Comparison of ENCODE assay signal across 15 cellular contexts in the genomic region with DNA sequence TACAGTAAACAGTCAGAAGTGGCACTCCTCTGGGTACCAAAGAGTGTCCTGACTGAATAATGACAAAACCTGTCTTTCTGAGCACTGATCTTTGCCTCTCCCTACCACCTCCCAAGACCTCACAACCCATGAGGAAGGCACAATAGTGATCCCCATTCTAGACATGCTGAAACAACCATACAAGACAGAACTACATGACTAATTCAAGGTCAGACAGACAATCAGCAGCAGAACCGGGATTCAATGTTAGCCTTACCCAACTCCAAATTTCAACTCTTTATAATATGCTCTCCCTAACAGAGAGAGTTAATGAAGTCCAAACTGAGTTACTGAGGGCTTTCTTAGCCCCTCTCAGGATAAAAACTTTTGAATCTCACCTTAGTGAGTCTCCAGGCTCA.
A peak's percentile ranks its signal among the peaks of the same experiment; 100 is the strongest.
DNase-seq lines count a peak whose midpoint lies in the region; ATAC-seq and TF ChIP-seq lines count a peak whose summit lies in the region.
"Had no signal": no experiment of that assay in that cellular context is flagged by ENCODE, and none has a peak within 500 bp of the region (broad histone marks: within the 10 kb centered on the region; RNA-seq: fewer than 3 reads in every experiment).

No MANE protein-coding gene starts in this region.

- peak overlapping the region; percentile 4 for H3K27ac Mint-ChIP-seq in stimulated activated naive CD8-positive, alpha-beta T cell treated with anti-CD3 and anti-CD28 coated beads, Interleukin-15, Interleukin-2, amounts not matched to agents 100 ng/mL and 50 ng/mL, for 24 hours
- H3K27ac Mint-ChIP-seq in activated naive CD8-positive, alpha-beta T cell: peak overlapping the region; percentile 2
- H3K27ac Mint-ChIP-seq in immature natural killer cell: peak overlapping the region; percentile 1 to 89 (median 58)

- POLR2A ChIA-PET in RWPE1 (lab: Yijun Ruan, JAX; ENCODE audit: low non-redundant PET): no interaction called here

- CTCF ChIA-PET in RWPE1 (lab: Yijun Ruan, JAX): no interaction called here

- TF ChIP-seq CTCF in RWPE1 (conservative IDR thresholded peaks at IDR 0.05; ENCODE audit: low read depth): no peak

- H3K27me3 Mint-ChIP-seq in stimulated activated naive CD8-positive, alpha-beta T cell treated with anti-CD3 and anti-CD28 coated beads, Interleukin-15, Interleukin-2, amounts not matched to agents 100 ng/mL and 50 ng/mL, for 24 hours: no peaks in the 10 kb centered on the region
- H3K27me3 Mint-ChIP-seq in activated naive CD8-positive, alpha-beta T cell: no peaks in the 10 kb centered on the region
- H3K27me3 Mint-ChIP-seq in immature natural killer cell (ENCODE audit: low read depth in 3 of 3): peaks cover 0 to 2% (median 0%) of the 10 kb centered on the region in 3 donors

- H3K4me1 Mint-ChIP-seq in stimulated activated naive CD8-positive, alpha-beta T cell treated with anti-CD3 and anti-CD28 coated beads, Interleukin-15, Interleukin-2, amounts not matched to agents 100 ng/mL and 50 ng/mL, for 24 hours (ENCODE audit: low read depth): peaks cover 49% of the 10 kb centered on the region
- peaks cover 16% of the 10 kb centered on the region for H3K4me1 Mint-ChIP-seq in activated naive CD8-positive, alpha-beta T cell (ENCODE audit: low read depth)
- H3K4me1 Mint-ChIP-seq in immature natural killer cell: peaks cover 21 to 46% of the 10 kb centered on the region in 2 donors

- H3K36me3 Mint-ChIP-seq in stimulated activated naive CD8-positive, alpha-beta T cell treated with anti-CD3 and anti-CD28 coated beads, Interleukin-15, Interleukin-2, amounts not matched to agents 100 ng/mL and 50 ng/mL, for 24 hours (ENCODE audit: low read depth): peaks cover 82% of the 10 kb centered on the region
- H3K36me3 Mint-ChIP-seq in activated naive CD8-positive, alpha-beta T cell: peaks cover 9% of the 10 kb centered on the region
- peaks cover 10 to 71% (median 44%) of the 10 kb centered on the region in 3 donors for H3K36me3 Mint-ChIP-seq in immature natural killer cell

- no peak overlapping the region for H3K27ac ChIP-seq in RWPE1
- H3K27ac ChIP-seq: neural progenitor cell, right lobe of liver, tibial nerve had no signal

- H3K9me3 Mint-ChIP-seq in stimulated activated naive CD8-positive, alpha-beta T cell treated with anti-CD3 and anti-CD28 coated beads, Interleukin-15, Interleukin-2, amounts not matched to agents 100 ng/mL and 50 ng/mL, for 24 hours: no peaks in the 10 kb centered on the region
- no peaks in the 10 kb centered on the region for H3K9me3 Mint-ChIP-seq in activated naive CD8-positive, alpha-beta T cell (ENCODE audit: low read depth)
- H3K9me3 Mint-ChIP-seq in immature natural killer cell: no peaks in the 10 kb centered on the region
- H3K9me3 Mint-ChIP-seq: neural progenitor cell had no signal

- no peak overlapping the region for H3K4me3 Mint-ChIP-seq in stimulated activated naive CD8-positive, alpha-beta T cell treated with anti-CD3 and anti-CD28 coated beads, Interleukin-15, Interleukin-2, amounts not matched to agents 100 ng/mL and 50 ng/mL, for 24 hours
- no peak overlapping the region for H3K4me3 Mint-ChIP-seq in activated naive CD8-positive, alpha-beta T cell
- H3K4me3 Mint-ChIP-seq in immature natural killer cell: no peak overlapping the region
- H3K4me3 Mint-ChIP-seq: neural progenitor cell had no signal

- no peak for DNase-seq in stimulated activated naive CD8-positive, alpha-beta T cell treated with anti-CD3 and anti-CD28 coated beads, Interleukin-15, Interleukin-2, amounts not matched to agents 100 U/mL and 50 U/mL, for 24 hours
- DNase-seq in immature natural killer cell (no peak), NCI-H2227 treated with DMSO at 0.1 percent for 48 hours (lab: John Stamatoyannopoulos, UW) (no peak), HuH-7 (ENCODE audit: low spot score) (no peak), RWPE1 (ENCODE audit: low spot score) (no peak)
- DNase-seq in activated CD8-positive, alpha-beta memory T cell treated with anti-CD3 and anti-CD28 coated beads, Interleukin-2, amount 50 U/mL, for 48 hours: no peak
- DNase-seq: activated CD4-positive, alpha-beta T cell treated with anti-CD3 and anti-CD28 coated beads for 4 hours; NCI-H2081 treated with DMSO at 0.1 percent for 48 hours; right lobe of liver; stimulated activated CD4-positive, alpha-beta T cell treated with anti-CD3 and anti-CD28 coated beads, Interleukin-2, amount 100 ng/mL, for 48 hours; stimulated activated CD8-positive, alpha-beta memory T cell treated with anti-CD3 and anti-CD28 coated beads, Interleukin-4, amount 100 ng/mL, for 48 hours had no signal

- no peak for ATAC-seq in stimulated activated naive CD8-positive, alpha-beta T cell treated with anti-CD3 and anti-CD28 coated beads, Interleukin-15, Interleukin-2, amounts not matched to agents 100 U/mL and 50 U/mL, for 24 hours
- ATAC-seq: right lobe of liver had no signal

Comparison
In these comparisons a context has a peak if more than half of its experiments do, and no peak if none do; other contexts are left out.
1. H3K27ac Mint-ChIP-seq: peak in every context shown above with its lines; median percentile 58 in immature natural killer cell; 4 in stimulated activated naive CD8-positive, alpha-beta T cell treated with anti-CD3 and anti-CD28 coated beads, Interleukin-15, Interleukin-2, amounts not matched to agents 100 ng/mL and 50 ng/mL, for 24 hours; 2 in activated naive CD8-positive, alpha-beta T cell.